In the genomic region with DNA sequence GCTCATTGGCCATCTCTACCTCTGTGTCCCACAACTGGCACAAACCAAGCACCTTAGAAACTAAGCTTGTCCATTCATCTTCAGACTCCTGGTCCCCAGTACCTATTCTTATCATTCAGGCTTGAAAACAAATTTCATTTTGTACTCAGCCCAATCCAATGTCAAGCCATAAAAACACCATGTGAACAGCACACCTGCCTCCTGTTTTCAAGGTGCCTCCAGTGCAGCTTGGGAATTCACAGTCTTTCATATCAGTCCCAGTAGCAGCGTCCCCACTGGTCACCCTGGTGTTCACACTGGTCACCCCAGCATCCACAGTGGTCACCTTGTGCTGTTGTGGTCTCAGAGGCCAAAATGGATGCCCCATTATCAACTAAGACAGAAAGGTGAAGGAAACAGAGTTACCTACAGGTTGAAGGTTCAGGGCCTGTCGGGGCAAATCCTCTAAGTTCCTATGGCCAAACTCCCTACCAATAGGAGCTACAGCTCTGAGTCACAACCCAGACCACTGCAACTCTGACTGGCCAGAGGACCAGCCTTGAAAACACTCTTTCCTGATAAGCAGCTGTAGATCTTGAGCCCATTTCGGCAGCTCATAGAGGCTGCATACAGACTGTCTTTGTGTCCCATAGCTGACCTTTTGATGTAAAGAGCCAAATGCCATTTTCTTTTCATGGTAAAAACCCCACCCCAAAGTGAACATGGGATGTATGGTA, we compare ENCODE assay signal across 26 cellular contexts.
DNase-seq lines count a peak whose midpoint lies in the region; ATAC-seq, FAIRE-seq and TF ChIP-seq lines count a peak whose summit lies in the region.
"Had no signal": no experiment of that assay in that cellular context is flagged by ENCODE, and none has a peak within 500 bp of the region (broad histone marks: within the 10 kb centered on the region; RNA-seq: fewer than 3 reads in every experiment).

No MANE protein-coding gene starts in this region.

- CTCF ChIA-PET in HepG2 (lab: Yijun Ruan, JAX; ENCODE audit: low intra/inter-chr PET ratio, low total read pairs) = no interaction called here

- H3K27me3 ChIP-seq in HepG2 (ENCODE audit: control insufficient read depth in 1 of 2, insufficient read depth in 2 of 2, low read length in 2 of 2) (no peaks in the 10 kb centered on the region), right lobe of liver (no peaks in the 10 kb centered on the region)
- H3K27me3 ChIP-seq: BE2C; BLaER1 treated with 17β-estradiol and CSF1 and Interleukin-3, amounts not matched to agents 10 nM and 100 nM had no signal

- H3K9me3 Mint-ChIP-seq in endothelial cell (ENCODE audit: unreplicated experiment) = peaks cover 3% of the 10 kb centered on the region
- H3K9me3 Mint-ChIP-seq: CD4-positive, alpha-beta T cell had no signal

- H3K4me2 ChIP-seq in HepG2 (ENCODE audit: low read depth, low read length) = no peak overlapping the region
- H3K4me2 ChIP-seq: A549; BLaER1 treated with 17β-estradiol and CSF1 and Interleukin-3, amounts not matched to agents 10 nM and 100 nM had no signal

- H3K4me3 Mint-ChIP-seq in endothelial cell (ENCODE audit: unreplicated experiment) = peak overlapping the region; percentile 26
- H3K4me3 Mint-ChIP-seq: CD14-positive monocyte; CD4-positive, alpha-beta T cell; CD8-positive, alpha-beta memory T cell had no signal

- WGBS in HepG2 (ENCODE audit: low lambda C conversion rate) = 89% methylated on average over 3 of the region's 3 CpGs
- WGBS in right lobe of liver (ENCODE audit: insufficient coverage, low coverage, low lambda C conversion rate, missing lambda C conversion rate) = 94% methylated on average over 2 of the region's 3 CpGs

- no peak overlapping the region for H2AFZ ChIP-seq in HepG2 (ENCODE audit: low read length)

- peaks cover 20% of the 10 kb centered on the region; the same call in 1 of the 2 replicates for H3K4me1 ChIP-seq in HepG2 (ENCODE audit: insufficient read depth, low read length)
- H3K4me1 ChIP-seq in right lobe of liver = no peaks in the 10 kb centered on the region
- H3K4me1 ChIP-seq: BE2C; BLaER1 treated with 17β-estradiol and CSF1 and Interleukin-3, amounts not matched to agents 10 nM and 100 nM; HAP-1 had no signal

- no peak overlapping the region for H3K9ac ChIP-seq in HepG2 (ENCODE audit: insufficient read depth, low read depth, low read length)
- H3K9ac ChIP-seq: BLaER1 treated with 17β-estradiol and CSF1 and Interleukin-3, amounts not matched to agents 10 nM and 100 nM had no signal

- no peak overlapping the region for H3K27ac ChIP-seq in HepG2 (ENCODE audit: extremely low read length, insufficient read depth, low read length)
- H3K27ac ChIP-seq in right lobe of liver = no peak overlapping the region
- H3K27ac ChIP-seq: BLaER1 treated with 17β-estradiol and CSF1 and Interleukin-3, amounts not matched to agents 10 nM and 100 nM had no signal

- no peaks in the 10 kb centered on the region for H3K79me2 ChIP-seq in HepG2 (ENCODE audit: insufficient read depth, low read length)

- BruUV-seq in HepG2 (replicated peaks; lab: Mats Ljungman, UMichigan) = no TSS peak

- H4K20me1 ChIP-seq in HepG2 (ENCODE audit: insufficient read depth, low read length) = no peaks in the 10 kb centered on the region
- H4K20me1 ChIP-seq: BLaER1 treated with 17β-estradiol and CSF1 and Interleukin-3, amounts not matched to agents 10 nM and 100 nM had no signal

- no peak for TF ChIP-seq RAD21 in HepG2 (CRISPR knock-in tag; IDR thresholded peaks at IDR 0.05)

- H3K36me3 ChIP-seq in HepG2 (replicated peaks in 1 of 2; ENCODE audit: control insufficient read depth in 1 of 2, insufficient read depth in 2 of 2, low read length in 2 of 2) (0 out of 5 replicates have a peak, but pooled peaks cover 0 to 3% of the 10 kb centered on the region in 2 experiments), right lobe of liver (no peaks in the 10 kb centered on the region)
- H3K36me3 ChIP-seq: BE2C; BLaER1 treated with 17β-estradiol and CSF1 and Interleukin-3, amounts not matched to agents 10 nM and 100 nM; HAP-1 had no signal

- H3K9me3 ChIP-seq in HepG2 (ENCODE audit: low read length) (no peaks in the 10 kb centered on the region), right lobe of liver (no peaks in the 10 kb centered on the region)
- H3K9me3 ChIP-seq: BE2C, HAP-1 had no signal

- POLR2A ChIA-PET in HepG2 (lab: Yijun Ruan, JAX) = no interaction called here

- in situ Hi-C loops in HepG2 (cut with HindIII; ENCODE audit: extremely low pct_ligation_motif_present, low pct_unique_long_range_greater_than_20kb) = no loop called here

- intact Hi-C loops in HepG2 (cut with micrococcal nuclease; ENCODE audit: unreplicated experiment) (no loop called here), right lobe of liver (cut with DNase I) (no loop called here)

- TF ChIP-seq POLR2A in HepG2 (IDR thresholded peaks at IDR 0.05; ENCODE audit: insufficient read depth in 1 of 2, low read depth in 2 of 2, low read length in 2 of 2) (no peak), right lobe of liver (IDR thresholded peaks at IDR 0.05) (no peak)

- DNase-seq in HepG2 (ENCODE audit: low spot score) (peak; percentile 37), right lobe of liver (no peak), endothelial cell (ENCODE audit: low spot score) (no peak), islet precursor cell (peak; percentile 12), hepatic stellate cell (ENCODE audit: low spot score) (no peak), NCI-H2107 treated with DMSO at 0.1 percent for 48 hours (lab: John Stamatoyannopoulos, UW; ENCODE audit: unreplicated experiment) (no peak), activated gamma-delta T cell (lab: John Stamatoyannopoulos, UW) (no peak)
- DNase-seq: 8988T; ACHN; AML-193; BE2C; CD4-positive, alpha-beta T cell; CD8-positive, alpha-beta memory T cell; DMS 273 treated with DMSO at 0.1 percent for 48 hours; DMS79; EL; GDM1; GOT3 had no signal

- TF ChIP-seq CTCF in HepG2 (CRISPR knock-in tag; IDR thresholded peaks at IDR 0.05) = no peak
- no peak for TF ChIP-seq CTCF in right lobe of liver (IDR thresholded peaks at IDR 0.05)
- TF ChIP-seq CTCF in endothelial cell (IDR thresholded peaks at IDR 0.05; ENCODE audit: unreplicated experiment) = no peak

- peaks cover 13% of the 10 kb centered on the region for H3K4me1 Mint-ChIP-seq in endothelial cell (ENCODE audit: unreplicated experiment)
- H3K4me1 Mint-ChIP-seq: CD14-positive monocyte; CD8-positive, alpha-beta memory T cell had no signal

- no peak for FAIRE-seq in HepG2 (lab: Jason Lieb, UNC)
- FAIRE-seq: A549, D721Med, GM12878, GM18507, H54 had no signal

- no peak overlapping the region for H3K4me3 ChIP-seq in HepG2 (replicated peaks in 1 of 3; ENCODE audit: insufficient read depth in 1 of 3, low read depth in 2 of 3, low read length in 3 of 3)
- H3K4me3 ChIP-seq in right lobe of liver = no peak overlapping the region
- H3K4me3 ChIP-seq: A549; BLaER1 treated with 17β-estradiol and CSF1 and Interleukin-3, amounts not matched to agents 10 nM and 100 nM; GM12878; HAP-1 had no signal

- no peak overlapping the region for H3K27ac Mint-ChIP-seq in endothelial cell (ENCODE audit: unreplicated experiment)
- H3K27ac Mint-ChIP-seq: CD14-positive monocyte; CD4-positive, alpha-beta T cell; CD8-positive, alpha-beta memory T cell had no signal

- H3K36me3 Mint-ChIP-seq in endothelial cell (ENCODE audit: low read depth, unreplicated experiment) = peaks cover 48% of the 10 kb centered on the region
- H3K36me3 Mint-ChIP-seq: CD14-positive monocyte; CD8-positive, alpha-beta memory T cell had no signal

- ATAC-seq in HepG2 (peak; percentile 32; the same call in 1 of the 3 replicates), right lobe of liver (no peak)
- ATAC-seq: A549, GM12878 had no signal

- H3K27me3 Mint-ChIP-seq in endothelial cell (ENCODE audit: unreplicated experiment) = peaks cover 12% of the 10 kb centered on the region
- H3K27me3 Mint-ChIP-seq: CD4-positive, alpha-beta T cell; CD8-positive, alpha-beta memory T cell had no signal

- TF ChIP-seq EP300 in HepG2 (IDR thresholded peaks at IDR 0.05; ENCODE audit: low read depth in 2 of 2, low read length in 2 of 2) (no peak), HepG2 (CRISPR knock-in tag; IDR thresholded peaks at IDR 0.05; ENCODE audit: borderline replicate concordance) (no peak)

TF ChIP-seq in HepG2, 621 proteins besides CTCF, POLR2A, EP300 and RAD21:
- TF ChIP-seq STAG1 (CRISPR knock-in tag; IDR thresholded peaks at IDR 0.05) = no peak
- TF ChIP-seq ZFP82 (CRISPR knock-in tag; IDR thresholded peaks at IDR 0.05; ENCODE audit: borderline replicate concordance) = no peak
- peak; percentile 29; the same call in 1 of the 2 replicates for TF ChIP-seq ZMYM4 (CRISPR knock-in tag; IDR thresholded peaks at IDR 0.05)
- no peak for TF ChIP-seq ERF (CRISPR knock-in tag; IDR thresholded peaks at IDR 0.05)
- TF ChIP-seq RARA (CRISPR knock-in tag; IDR thresholded peaks at IDR 0.05) = 0 out of 2 replicates have a peak, but pooled peaks have one; percentile 23
- peak; percentile 46; the same call in 1 of the 2 replicates for TF ChIP-seq POGZ (CRISPR knock-in tag; IDR thresholded peaks at IDR 0.05)
- TF ChIP-seq, protein P1, sequence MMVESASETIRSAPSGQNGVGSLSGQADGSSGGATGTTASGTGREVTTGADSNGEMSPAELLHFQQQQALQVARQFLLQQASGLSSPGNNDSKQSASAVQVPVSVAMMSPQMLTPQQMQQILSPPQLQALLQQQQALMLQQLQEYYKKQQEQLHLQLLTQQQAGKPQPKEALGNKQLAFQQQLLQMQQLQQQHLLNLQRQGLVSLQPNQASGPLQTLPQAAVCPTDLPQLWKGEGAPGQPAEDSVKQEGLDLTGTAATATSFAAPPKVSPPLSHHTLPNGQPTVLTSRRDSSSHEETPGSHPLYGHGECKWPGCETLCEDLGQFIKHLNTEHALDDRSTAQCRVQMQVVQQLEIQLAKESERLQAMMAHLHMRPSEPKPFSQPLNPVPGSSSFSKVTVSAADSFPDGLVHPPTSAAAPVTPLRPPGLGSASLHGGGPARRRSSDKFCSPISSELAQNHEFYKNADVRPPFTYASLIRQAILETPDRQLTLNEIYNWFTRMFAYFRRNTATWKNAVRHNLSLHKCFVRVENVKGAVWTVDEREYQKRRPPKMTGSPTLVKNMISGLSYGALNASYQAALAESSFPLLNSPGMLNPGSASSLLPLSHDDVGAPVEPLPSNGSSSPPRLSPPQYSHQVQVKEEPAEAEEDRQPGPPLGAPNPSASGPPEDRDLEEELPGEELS (CRISPR knock-in tag; IDR thresholded peaks at IDR 0.05) = no peak
- peak; percentile 41; the same call in 1 of the 2 replicates for TF ChIP-seq NFYB (CRISPR knock-in tag; IDR thresholded peaks at IDR 0.05)
- no peak for TF ChIP-seq KDM5A (IDR thresholded peaks at IDR 0.05; ENCODE audit: borderline replicate concordance, low read length)

Comparison
In these comparisons a context has a peak if more than half of its experiments do, and no peak if none do; other contexts are left out.
1. DNase-seq: peak in HepG2 (single experiment) and islet precursor cell (single experiment); none in right lobe of liver (0 of 3), endothelial cell (single experiment), hepatic stellate cell (single experiment), NCI-H2107 treated with DMSO at 0.1 percent for 48 hours (single experiment) and activated gamma-delta T cell (single experiment).